11 cellular contexts compared by ENCODE assay signal in the genomic region with DNA sequence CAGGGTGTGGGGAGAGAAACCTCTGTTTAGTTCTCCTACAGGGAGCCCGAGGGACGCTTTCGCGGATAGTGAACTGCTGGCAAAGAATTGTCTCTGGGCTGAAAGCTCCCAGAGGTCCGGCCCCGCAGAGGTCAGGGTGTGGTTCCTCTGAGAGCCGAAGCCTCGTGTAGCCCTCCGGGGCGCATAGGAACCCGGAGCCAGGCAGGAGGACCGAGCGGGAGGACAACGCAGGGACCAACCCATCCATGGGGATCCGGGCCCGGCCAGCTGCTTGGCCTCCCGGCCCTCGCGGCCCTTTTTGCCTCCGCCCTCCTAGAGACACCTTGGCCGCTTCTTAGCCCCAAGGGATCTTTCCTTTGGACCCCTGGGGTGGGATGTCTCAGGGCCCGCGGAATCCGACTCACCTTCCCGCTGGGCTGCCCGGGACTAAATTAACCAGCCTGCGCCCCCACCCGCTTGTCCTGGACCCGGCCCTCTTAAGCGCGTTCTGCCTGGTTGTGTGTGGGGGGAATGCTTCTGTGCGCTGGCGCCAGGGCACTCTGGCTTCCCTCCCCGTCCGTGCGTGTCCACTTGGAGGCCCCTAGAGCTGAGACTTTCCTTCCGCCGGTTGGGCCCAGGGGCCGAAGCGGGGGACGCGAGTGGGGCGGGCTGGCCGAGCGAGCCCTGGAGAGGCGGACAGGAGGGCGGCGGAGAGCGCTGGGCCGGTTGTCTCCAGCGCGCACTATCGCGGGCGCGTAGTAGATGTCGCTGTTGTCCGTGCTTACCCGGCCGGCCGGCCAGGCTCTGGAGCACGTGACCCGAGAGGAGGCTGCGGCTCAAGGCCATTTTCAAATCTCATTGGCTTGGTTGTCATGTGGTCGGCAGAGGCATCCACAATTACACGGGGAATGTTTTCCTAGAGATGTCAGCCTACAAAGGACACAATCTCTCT. TPM values are rescaled to one million over a fixed set of nuclear protein-coding genes. Genes with fewer than 3 reads are reported as not detected.
DNase-seq lines count a peak whose midpoint lies in the region; ATAC-seq and TF ChIP-seq lines count a peak whose summit lies in the region.
"Had no signal": no experiment of that assay in that cellular context is flagged by ENCODE, and none has a peak within 500 bp of the region (broad histone marks: within the 10 kb centered on the region; RNA-seq: fewer than 3 reads in every experiment).

TSS of gene HOXD10 (plus strand) at position 896 of the 931 bp plus-strand sequence. CDS start 56 bp downstream, outside the sequence.

- H3K4me3 Mint-ChIP-seq in endodermal cell, result peak within 1 kb of the TSS; percentile 27

- no peaks in the 10 kb centered on the region for H4K20me1 ChIP-seq in Karpas-422 (ENCODE audit: insufficient read depth, low read depth, low read length)

- H3K4me1 ChIP-seq in HEK293 (ENCODE audit: control insufficient read depth, insufficient read depth, low read length), result no peaks in the 10 kb centered on the region
- H3K4me1 ChIP-seq in endodermal cell (ENCODE audit: control insufficient read depth, insufficient read depth, low read length), result no peaks in the 10 kb centered on the region
- no peaks in the 10 kb centered on the region for H3K4me1 ChIP-seq in neuronal stem cell (ENCODE audit: control insufficient read depth in 2 of 2, insufficient read depth in 1 of 2, low read depth in 1 of 2, low read length in 2 of 2)
- H3K4me1 ChIP-seq in Karpas-422 (ENCODE audit: low read length), result peaks cover 4% of the 10 kb centered on the region

- peaks cover 100% of the 10 kb centered on the region for H3K27me3 Mint-ChIP-seq in endodermal cell (ENCODE audit: insufficient read depth)

- H3K36me3 Mint-ChIP-seq in endodermal cell (ENCODE audit: low read depth), result no peaks in the 10 kb centered on the region

- no peak within 1 kb of the TSS for H3K4ac ChIP-seq in neuronal stem cell (ENCODE audit: low read length)

- H3K79me2 ChIP-seq in Karpas-422 (ENCODE audit: low read length), result no peaks in the 10 kb centered on the region

- no peak within 1 kb of the TSS for H3K23ac ChIP-seq in neuronal stem cell (ENCODE audit: low read depth, low read length, poor library complexity)

- H3K36me3 ChIP-seq in HEK293 (ENCODE audit: control insufficient read depth in 2 of 2, insufficient read depth in 1 of 2, low read length in 2 of 2), result peaks cover 17 to 99% of the 10 kb centered on the region in 2 experiments; a peak in 2 of 3 replicates
- no peaks in the 10 kb centered on the region for H3K36me3 ChIP-seq in endodermal cell (ENCODE audit: control insufficient read depth, insufficient read depth, low read length)
- H3K36me3 ChIP-seq in neuronal stem cell (replicated peaks in 1 of 2; ENCODE audit: control insufficient read depth in 2 of 2, insufficient read depth in 2 of 2, low read length in 2 of 2), result no peaks in the 10 kb centered on the region
- no peaks in the 10 kb centered on the region for H3K36me3 ChIP-seq in Karpas-422 (ENCODE audit: insufficient read depth, low read length)

- H3K9me3 ChIP-seq in HEK293 (ENCODE audit: control insufficient read depth, insufficient read depth, low read depth, low read length), result no peaks in the 10 kb centered on the region
- peaks cover 10% of the 10 kb centered on the region for H3K9me3 ChIP-seq in endodermal cell (ENCODE audit: control insufficient read depth, low read length)
- peaks cover 5 to 7% of the 10 kb centered on the region in 2 donors for H3K9me3 ChIP-seq in neuronal stem cell (replicated peaks in 1 of 2; ENCODE audit: control insufficient read depth in 2 of 2, insufficient read depth in 1 of 2, low read depth in 1 of 2, low read length in 2 of 2)
- no peaks in the 10 kb centered on the region for H3K9me3 ChIP-seq in Karpas-422 (ENCODE audit: low read length)

- ATAC-seq in GM21360 (IDR thresholded peaks at IDR 0.05; ENCODE audit: unreplicated experiment) (no peak), HG03135 (IDR thresholded peaks at IDR 0.05; ENCODE audit: unreplicated experiment) (no peak)

- H2BK15ac ChIP-seq in neuronal stem cell (ENCODE audit: low read length), result no peak within 1 kb of the TSS

- no peak within 1 kb of the TSS for H2BK12ac ChIP-seq in neuronal stem cell (ENCODE audit: low read length)

- peaks cover 13% of the 10 kb centered on the region for H3K9me3 Mint-ChIP-seq in endodermal cell

- no peak within 1 kb of the TSS for H4K91ac ChIP-seq in neuronal stem cell (ENCODE audit: low read depth, low read length, poor library complexity)

- H3K9me2 ChIP-seq in Karpas-422 (replicated peaks; ENCODE audit: insufficient read depth, low read length), result no peaks in the 10 kb centered on the region

- WGBS in endodermal cell (ENCODE audit: insufficient coverage in 1 of 2, insufficient read length in 1 of 2), 2 experiments, result 6 to 7% methylated on average over 32 to 66 of the region's 66 CpGs
- WGBS in neuronal stem cell (ENCODE audit: extremely low coverage in 2 of 2, insufficient read length in 2 of 2, insufficient replicate concordance in 1 of 2), 2 donors, result no CpG with 5 or more reads among the region's 66 CpGs

- in situ Hi-C loops in ACHN (cut with HindIII; ENCODE audit: low pct_ligation_motif_present, low pct_unique_long_range_greater_than_20kb, low sequenced_read_pairs), result no loop called here

- H3K27ac ChIP-seq in HEK293 (ENCODE audit: extremely low read depth, low read depth, low read length), result peak within 1 kb of the TSS; percentile 34; the same call in 1 of the 2 replicates
- H3K27ac ChIP-seq in endodermal cell (ENCODE audit: low read depth, low read length), result no peak within 1 kb of the TSS
- no peak within 1 kb of the TSS for H3K27ac ChIP-seq in neuronal stem cell (replicated peaks; ENCODE audit: low read length)
- no peak within 1 kb of the TSS for H3K27ac ChIP-seq in Karpas-422 (ENCODE audit: low read length)

- H3K9ac ChIP-seq in endodermal cell (ENCODE audit: extremely low read depth, low read length, poor library complexity, severe bottlenecking) (no peak within 1 kb of the TSS), neuronal stem cell (ENCODE audit: low read depth, low read length, poor library complexity) (no peak within 1 kb of the TSS), Karpas-422 (ENCODE audit: low read length) (no peak within 1 kb of the TSS)

- H3K4me3 ChIP-seq in HEK293 (ENCODE audit: low read depth, low read length), result peak within 1 kb of the TSS; percentile 11; the same call in 1 of the 2 replicates
- no peak within 1 kb of the TSS for H3K4me3 ChIP-seq in endodermal cell (ENCODE audit: low read length)
- H3K4me3 ChIP-seq in neuronal stem cell (ENCODE audit: low read length in 2 of 2), result no peak within 1 kb of the TSS
- no peak within 1 kb of the TSS for H3K4me3 ChIP-seq in Karpas-422 (ENCODE audit: low read length)

- POLR2A ChIA-PET in HEK293 (lab: Yijun Ruan, JAX), result no interaction called here

- H2BK5ac ChIP-seq in neuronal stem cell (ENCODE audit: low read length), result no peak within 1 kb of the TSS

- H4K8ac ChIP-seq in neuronal stem cell (ENCODE audit: low read depth, low read length), result no peak within 1 kb of the TSS

- TF ChIP-seq CTCF in HEK293 (tag by site-specific recombination; IDR thresholded peaks at IDR 0.05), result no peak
- TF ChIP-seq CTCF in endodermal cell (conservative IDR thresholded peaks at IDR 0.05), result peak; percentile 67

- no peak within 1 kb of the TSS for H2AK5ac ChIP-seq in neuronal stem cell (ENCODE audit: low read depth, low read length)

- DNase-seq in ACHN (peak; percentile 92), endodermal cell (peak; percentile 90), neuronal stem cell (ENCODE audit: low spot score) (no peak), activated T-cell treated with anti-CD3 and anti-CD28 coated beads for 4 hours (no peak), Karpas-422 (no peak)
- DNase-seq: activated CD4-positive, CD25-positive, alpha-beta regulatory T cell treated with anti-CD3 and anti-CD28 coated beads, Interleukin-2, amount 50 U/mL, for 72 hours; cerebellar nuclear complex had no signal

- no peak within 1 kb of the TSS for H3K27ac Mint-ChIP-seq in endodermal cell

- H3K4me2 ChIP-seq in neuronal stem cell (ENCODE audit: insufficient read depth, low read length, poor library complexity, severe bottlenecking) (peak within 1 kb of the TSS; percentile 13), Karpas-422 (ENCODE audit: low read depth, low read length, poor library complexity, severe bottlenecking) (no peak within 1 kb of the TSS)

- no peak within 1 kb of the TSS for H3K18ac ChIP-seq in neuronal stem cell (ENCODE audit: low read length)

- H3K79me1 ChIP-seq in neuronal stem cell (ENCODE audit: low read depth, low read length), result no peaks in the 10 kb centered on the region

- H3K27me3 ChIP-seq in endodermal cell (ENCODE audit: control insufficient read depth, insufficient read depth, low read length, poor library complexity, severe bottlenecking), result peaks cover 100% of the 10 kb centered on the region
- peaks cover 53 to 99% (median 96%) of the 10 kb centered on the region in 3 experiments for H3K27me3 ChIP-seq in neuronal stem cell (ENCODE audit: control insufficient read depth in 3 of 3, insufficient read depth in 3 of 3, low read depth in 1 of 3, low read length in 3 of 3)
- no peaks in the 10 kb centered on the region for H3K27me3 ChIP-seq in Karpas-422 (ENCODE audit: low read length)

- no peak within 1 kb of the TSS for H3K14ac ChIP-seq in neuronal stem cell (ENCODE audit: low read length)

- H2AFZ ChIP-seq in neuronal stem cell (ENCODE audit: low read length) (peak within 1 kb of the TSS; percentile 49), Karpas-422 (ENCODE audit: low read length) (no peak within 1 kb of the TSS)

- CTCF ChIA-PET in HEK293 (lab: Yijun Ruan, JAX), result interaction anchor here (0.6 kb wide), 1 partner anchor 11 kb away, joined by 3 read pairs; no protein-coding TSS in a partner anchor

- H3K4me1 Mint-ChIP-seq in endodermal cell, result no peaks in the 10 kb centered on the region

- no peak within 1 kb of the TSS for H2BK120ac ChIP-seq in neuronal stem cell (ENCODE audit: low read depth, low read length)

TF ChIP-seq in HEK293, 187 proteins besides CTCF, POLR2A, EP300 and RAD21:
- no peak for TF ChIP-seq ZNF571 (tag by site-specific recombination; IDR thresholded peaks at IDR 0.05)
- 0 out of 2 replicates have a peak, but pooled peaks have one; percentile 36 for TF ChIP-seq ZNF202 (tag by site-specific recombination; IDR thresholded peaks at IDR 0.05; ENCODE audit: borderline replicate concordance)
- TF ChIP-seq ZNF585B (tag by site-specific recombination; IDR thresholded peaks at IDR 0.05), result peak; percentile 42; the same call in 1 of the 2 replicates
TF ChIP-seq in HEK293: peak in this region for 2.

RNA-seq across cellular contexts. Expression of gene HOXD10, which starts in this region (rescaled TPM):
- not detected for total RNA-seq in endodermal cell
- polyA plus RNA-seq in endodermal cell (2013, experiment 1 of 2), result 3.9 TPM
- polyA plus RNA-seq in endodermal cell (2013, experiment 2 of 2), result 2.7 TPM
- not detected for polyA plus RNA-seq in neuronal stem cell (2013, experiment 1 of 2)
- polyA plus RNA-seq in neuronal stem cell (2013, experiment 2 of 2), result not detected
- total RNA-seq in Karpas-422 (2014; rRNA removed; shearing (Covaris generic); ENCODE audit: low replicate concordance), result not detected in 2 replicates
- total RNA-seq: liver had no signal
- polyA plus RNA-seq: liver had no signal

Comparison
In these comparisons a context has a peak if more than half of its experiments do, and no peak if none do; other contexts are left out.
1. DNase-seq: peak in ACHN (single experiment) and endodermal cell (single experiment); none in neuronal stem cell (single experiment), activated T-cell treated with anti-CD3 and anti-CD28 coated beads for 4 hours (single experiment) and Karpas-422 (single experiment).